In the genomic region with DNA sequence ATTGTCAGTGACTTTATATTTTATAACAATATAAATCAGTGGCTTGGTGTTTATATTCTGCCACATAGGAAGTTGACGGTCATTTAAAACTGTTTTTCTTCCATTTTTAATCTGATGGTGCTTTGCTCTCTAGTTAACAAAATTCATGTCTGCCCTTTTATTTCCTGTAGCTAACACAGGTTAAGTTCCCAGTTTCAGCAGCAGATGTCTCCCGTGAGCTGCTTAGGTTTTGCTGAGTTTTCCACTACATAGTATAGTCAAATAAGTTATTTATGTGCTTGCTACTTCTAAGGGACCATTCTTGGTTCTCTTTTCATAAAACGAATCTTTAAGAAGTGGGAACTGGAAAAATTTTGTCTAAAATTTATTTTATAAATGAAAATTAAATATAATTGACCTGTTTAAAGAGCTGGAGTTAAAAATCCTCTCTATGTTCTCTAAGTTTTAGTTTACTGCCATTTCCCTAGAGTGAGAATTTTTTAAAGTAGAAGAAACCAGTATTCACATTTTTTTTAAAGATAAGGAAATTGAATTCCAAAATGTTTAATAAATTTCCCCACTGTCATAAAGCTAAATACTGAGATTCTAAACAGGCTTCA, we compare ENCODE assay signal across 1 cellular context.
TF ChIP-seq lines count a peak whose summit lies in the region.

No MANE protein-coding gene starts in this region.

TF ChIP-seq in H1, 55 proteins besides CTCF, POLR2A, EP300 and RAD21 (continued from another document):
- TF ChIP-seq KDM4A (IDR thresholded peaks at IDR 0.05; ENCODE audit: low read depth, low read length, severe bottlenecking) = no peak
- no peak for TF ChIP-seq SIRT6 (IDR thresholded peaks at IDR 0.05; ENCODE audit: low read length)
- TF ChIP-seq BCL11A (IDR thresholded peaks at IDR 0.05; ENCODE audit: low read depth in 2 of 2, low read length in 2 of 2) = no peak
